ENCODE assay signal across 8 cellular contexts in genomic region chr12:63151061-63151897, GRCh38. TPM values are rescaled to one million over a fixed set of nuclear protein-coding genes. Genes with fewer than 3 reads are reported as not detected.
DNase-seq lines count a peak whose midpoint lies in the region; ATAC-seq and TF ChIP-seq lines count a peak whose summit lies in the region.

Gene AVPR1A (minus strand): TSS chr12:63151201. CDS start chr12:63150836, 365 bp downstream.

- no peak for TF ChIP-seq CTCF in smooth muscle cell (IDR thresholded peaks at IDR 0.05; ENCODE audit: borderline replicate concordance, insufficient read depth, poor library complexity, severe bottlenecking)

- no peak for DNase-seq in activated naive CD4-positive, alpha-beta T cell treated with anti-CD3 and anti-CD28 coated beads, Interleukin-2, amount 50 U/mL, for 16 hours
- DNase-seq in activated naive CD8-positive, alpha-beta T cell treated with anti-CD3 and anti-CD28 coated beads, Interleukin-2, amount 50 U/mL, for 24 hours, result no peak
- DNase-seq in smooth muscle cell (lab: John Stamatoyannopoulos, UW; ENCODE audit: unreplicated experiment), result no peak
- DNase-seq in stimulated activated CD8-positive, alpha-beta memory T cell treated with anti-CD3 and anti-CD28 coated beads, Interleukin-4, amount 100 ng/mL, for 48 hours, result no peak

- H2AFZ ChIP-seq in smooth muscle cell (ENCODE audit: low read depth), result peak within 1 kb of the TSS; percentile 76

- no peaks in the 10 kb centered on the region for H3K79me2 ChIP-seq in smooth muscle cell (ENCODE audit: low read depth)

- H3K9ac ChIP-seq in iPS-18a (ENCODE audit: low read length), result peak within 1 kb of the TSS; percentile 19
- H3K9ac ChIP-seq in smooth muscle cell (ENCODE audit: low read depth), result no peak within 1 kb of the TSS

- H3K27me3 ChIP-seq in iPS-18a (ENCODE audit: control insufficient read depth, insufficient read depth, low read length), result peaks cover 63% of the 10 kb centered on the region
- H3K27me3 ChIP-seq in smooth muscle cell (ENCODE audit: low read depth), result peaks cover 69% of the 10 kb centered on the region

- no peaks in the 10 kb centered on the region for H4K20me1 ChIP-seq in smooth muscle cell (ENCODE audit: low read depth)

- H3K9me3 ChIP-seq in iPS-18a (ENCODE audit: control insufficient read depth, low read depth, low read length) (no peaks in the 10 kb centered on the region), smooth muscle cell (replicated peaks; ENCODE audit: low read depth) (no peaks in the 10 kb centered on the region)

- H3K4me1 ChIP-seq in iPS-18a (ENCODE audit: control insufficient read depth, low read depth, low read length), result peaks cover 13% of the 10 kb centered on the region
- peaks cover 11% of the 10 kb centered on the region for H3K4me1 ChIP-seq in smooth muscle cell (ENCODE audit: low read depth)

- peak within 1 kb of the TSS; percentile 49 for H3K4me3 Mint-ChIP-seq in activated naive CD4-positive, alpha-beta T cell treated with anti-CD3 and anti-CD28 coated beads, Interleukin-2, amount 50 U/mL, for 24 hours
- peak within 1 kb of the TSS; percentile 31 for H3K4me3 Mint-ChIP-seq in activated naive CD8-positive, alpha-beta T cell treated with anti-CD3 and anti-CD28 coated beads, Interleukin-2, amount 50 U/mL, for 24 hours

- peak within 1 kb of the TSS; percentile 85 for H3K4me2 ChIP-seq in smooth muscle cell

- peaks cover 38% of the 10 kb centered on the region for H3K27me3 Mint-ChIP-seq in activated naive CD4-positive, alpha-beta T cell treated with anti-CD3 and anti-CD28 coated beads, Interleukin-2, amount 50 U/mL, for 24 hours
- H3K27me3 Mint-ChIP-seq in activated naive CD8-positive, alpha-beta T cell treated with anti-CD3 and anti-CD28 coated beads, Interleukin-2, amount 50 U/mL, for 24 hours, result peaks cover 52% of the 10 kb centered on the region

- no peaks in the 10 kb centered on the region for H3K9me3 Mint-ChIP-seq in activated naive CD4-positive, alpha-beta T cell treated with anti-CD3 and anti-CD28 coated beads, Interleukin-2, amount 50 U/mL, for 24 hours
- no peaks in the 10 kb centered on the region for H3K9me3 Mint-ChIP-seq in activated naive CD8-positive, alpha-beta T cell treated with anti-CD3 and anti-CD28 coated beads, Interleukin-2, amount 50 U/mL, for 24 hours

- H3K4me1 Mint-ChIP-seq in activated naive CD4-positive, alpha-beta T cell treated with anti-CD3 and anti-CD28 coated beads, Interleukin-2, amount 50 U/mL, for 24 hours, result peaks cover 10% of the 10 kb centered on the region
- H3K4me1 Mint-ChIP-seq in activated naive CD8-positive, alpha-beta T cell treated with anti-CD3 and anti-CD28 coated beads, Interleukin-2, amount 50 U/mL, for 24 hours, result peaks cover 9% of the 10 kb centered on the region

- H3K36me3 ChIP-seq in iPS-18a (ENCODE audit: control insufficient read depth, low read depth, low read length) (no peaks in the 10 kb centered on the region), smooth muscle cell (ENCODE audit: low read depth) (no peaks in the 10 kb centered on the region)

- H3K4me3 ChIP-seq in iPS-18a (ENCODE audit: low read length), result peak within 1 kb of the TSS; percentile 65
- H3K4me3 ChIP-seq in smooth muscle cell, result peak within 1 kb of the TSS; percentile 44

- ATAC-seq in activated naive CD8-positive, alpha-beta T cell treated with anti-CD3 and anti-CD28 coated beads, Interleukin-2, amount 50 U/mL, for 24 hours, result no peak
- ATAC-seq in HG02759 (IDR thresholded peaks at IDR 0.05; ENCODE audit: unreplicated experiment) (no peak), GM21529 (IDR thresholded peaks at IDR 0.05; ENCODE audit: unreplicated experiment) (no peak)

- H3F3A ChIP-seq in smooth muscle cell (ENCODE audit: low read depth), result no peaks in the 10 kb centered on the region

- no peaks in the 10 kb centered on the region for H3K36me3 Mint-ChIP-seq in activated naive CD4-positive, alpha-beta T cell treated with anti-CD3 and anti-CD28 coated beads, Interleukin-2, amount 50 U/mL, for 24 hours
- no peaks in the 10 kb centered on the region for H3K36me3 Mint-ChIP-seq in activated naive CD8-positive, alpha-beta T cell treated with anti-CD3 and anti-CD28 coated beads, Interleukin-2, amount 50 U/mL, for 24 hours (ENCODE audit: low read depth)

- H3K27ac Mint-ChIP-seq in activated naive CD4-positive, alpha-beta T cell treated with anti-CD3 and anti-CD28 coated beads, Interleukin-2, amount 50 U/mL, for 24 hours, result no peak within 1 kb of the TSS
- H3K27ac Mint-ChIP-seq in activated naive CD8-positive, alpha-beta T cell treated with anti-CD3 and anti-CD28 coated beads, Interleukin-2, amount 50 U/mL, for 24 hours, result no peak within 1 kb of the TSS

- 2% methylated on average over 41 of the region's 41 CpGs for WGBS in smooth muscle cell (ENCODE audit: low lambda C conversion rate)

- H3K27ac ChIP-seq in iPS-18a (ENCODE audit: low read length) (no peak within 1 kb of the TSS), smooth muscle cell (ENCODE audit: low read depth) (no peak within 1 kb of the TSS)

RNA-seq across cellular contexts. Expression of gene AVPR1A, which starts in this region (rescaled TPM):
- total RNA-seq in smooth muscle cell, result not detected in 2 replicates
- polyA plus RNA-seq in smooth muscle cell, result not detected in 2 replicates
